Comparison of ENCODE assay signal across 22 cellular contexts in the genomic region with DNA sequence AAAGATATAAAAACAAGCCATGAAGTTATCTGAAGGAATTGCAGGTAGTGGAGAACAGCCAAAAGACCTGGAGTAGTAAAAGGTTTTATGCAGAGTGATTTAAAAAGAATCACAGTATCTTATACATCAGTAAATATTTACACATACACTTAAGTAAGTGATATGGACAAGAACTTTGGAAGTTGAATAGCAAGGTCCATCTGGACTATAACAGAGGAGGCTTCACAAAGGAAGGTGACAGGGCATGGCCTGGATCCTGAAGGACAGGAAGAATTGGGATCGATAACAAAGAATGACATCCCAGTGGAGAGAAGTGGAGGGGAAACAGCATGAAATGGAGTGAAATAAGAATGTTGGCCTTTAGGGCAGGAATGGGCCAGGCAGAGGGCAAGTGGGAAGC. TPM values are rescaled to one million over a fixed set of nuclear protein-coding genes. Genes with fewer than 3 reads are reported as not detected.
DNase-seq lines count a peak whose midpoint lies in the region; FAIRE-seq and TF ChIP-seq lines count a peak whose summit lies in the region.
"Had no signal": no experiment of that assay in that cellular context is flagged by ENCODE, and none has a peak within 500 bp of the region (broad histone marks: within the 10 kb centered on the region; RNA-seq: fewer than 3 reads in every experiment).

No MANE protein-coding gene starts in this region.

- DNase-seq in DMS 273 (lab: John Stamatoyannopoulos, UW; ENCODE audit: unreplicated experiment) (peak; percentile 1), DMS 273 treated with DMSO at 0.1 percent for 48 hours (lab: John Stamatoyannopoulos, UW) (no peak), CD14-positive monocyte (ENCODE audit: low spot score) (no peak), ascending aorta (ENCODE audit: low spot score in 2 of 2) (no peak), small intestine (peak; percentile 48), dedifferentiated amniotic fluid mesenchymal stem cell (ENCODE audit: extremely low spot score) (no peak), LoVo (ENCODE audit: low spot score) (no peak)
- DNase-seq in stimulated activated naive CD4-positive, alpha-beta T cell (lab: John Stamatoyannopoulos, UW): no peak
- DNase-seq: 8988T; activated CD4-positive, alpha-beta T cell treated with anti-CD3 and anti-CD28 coated beads for 48 hours; CD4-positive, alpha-beta T cell; central memory CD4-positive, alpha-beta T cell; naive B cell; NCI-H146; NCI-H446 treated with DMSO at 0.1 percent for 48 hours; Right ventricle myocardium superior had no signal

- no peaks in the 10 kb centered on the region for H3K36me3 ChIP-seq in ascending aorta
- peaks cover 0 to 2% of the 10 kb centered on the region in 2 donors for H3K36me3 ChIP-seq in small intestine (ENCODE audit: control insufficient read depth in 2 of 2, insufficient read depth in 2 of 2, low read length in 2 of 2)

- intact Hi-C loops in CD14-positive monocyte (cut with micrococcal nuclease) (loop anchor here (5.0 to 10.0 kb wide), 2 partner anchors 48 to 279 kb away; a partner anchor contains a TSS), ascending aorta (cut with DNase I) (loop anchor here (5.0 kb wide), 1 partner anchor 279 kb away; a partner anchor contains a TSS)

- H3K27me3 Mint-ChIP-seq in CD14-positive monocyte (ENCODE audit: low read depth in 3 of 3): no peaks in the 10 kb centered on the region
- H3K27me3 Mint-ChIP-seq: activated naive CD8-positive, alpha-beta T cell; CD4-positive, alpha-beta T cell; naive B cell had no signal

- no peak for FAIRE-seq in small intestine (lab: Jason Lieb, UNC)
- FAIRE-seq: endometrium, frontal cortex had no signal

- peaks cover 38 to 51% of the 10 kb centered on the region in 2 donors for H3K36me3 Mint-ChIP-seq in CD14-positive monocyte
- H3K36me3 Mint-ChIP-seq: naive B cell had no signal

- no peaks in the 10 kb centered on the region for H3K27me3 ChIP-seq in ascending aorta
- H3K27me3 ChIP-seq in small intestine (ENCODE audit: control insufficient read depth in 2 of 2, insufficient read depth in 2 of 2, low read length in 2 of 2): no peaks in the 10 kb centered on the region

- H3K9me3 ChIP-seq in ascending aorta: no peaks in the 10 kb centered on the region
- H3K9me3 ChIP-seq in small intestine (ENCODE audit: control insufficient read depth, low read depth): no peaks in the 10 kb centered on the region

- H3K4me3 ChIP-seq in ascending aorta (no peak overlapping the region), small intestine (ENCODE audit: low read depth in 1 of 2, low read length in 2 of 2) (no peak overlapping the region)
- H3K4me3 ChIP-seq: GM23338 had no signal

- H3K27ac ChIP-seq in ascending aorta (peak overlapping the region; percentile 21 to 24), small intestine (ENCODE audit: low read depth in 1 of 2, low read length in 1 of 2) (peak overlapping the region in 1 of 2 donors; percentile 32)
- H3K27ac ChIP-seq: VCaP had no signal

- H3K4me3 Mint-ChIP-seq in CD14-positive monocyte: no peak overlapping the region
- H3K4me3 Mint-ChIP-seq: activated naive CD8-positive, alpha-beta T cell; CD4-positive, alpha-beta T cell; GM23338; naive B cell had no signal

- H3K9me3 Mint-ChIP-seq in CD14-positive monocyte: peaks cover 0 to 2% (median 0%) of the 10 kb centered on the region in 7 donors
- H3K9me3 Mint-ChIP-seq: activated T-helper 2 cell treated with anti-CD3 and anti-CD28 coated beads, Interferon-gamma antibody, Interleukin-2, Interleukin-4, amounts not matched to agents 10 μg/mL and 5 μg/mL and 100 μg/mL, durations not matched to agents 14 hours and 24 hours and 36 hours; CD4-positive, alpha-beta T cell; GM23338; naive B cell had no signal

- peak overlapping the region; percentile 32 to 84 (median 68) for H3K27ac Mint-ChIP-seq in CD14-positive monocyte
- H3K27ac Mint-ChIP-seq: activated naive CD8-positive, alpha-beta T cell; activated T-helper 2 cell treated with anti-CD3 and anti-CD28 coated beads, Interferon-gamma antibody, Interleukin-2, Interleukin-4, amounts not matched to agents 10 μg/mL and 5 μg/mL and 100 μg/mL, durations not matched to agents 14 hours and 24 hours and 36 hours; CD4-positive, alpha-beta T cell; GM23338 had no signal

- peaks cover 75% of the 10 kb centered on the region for H3K4me1 Mint-ChIP-seq in CD14-positive monocyte

- TF ChIP-seq CTCF in CD14-positive monocyte (IDR thresholded peaks at IDR 0.05) (no peak), ascending aorta (IDR thresholded peaks at IDR 0.05) (no peak)

- H3K4me1 ChIP-seq in ascending aorta: peaks cover 2 to 16% of the 10 kb centered on the region in 2 donors
- H3K4me1 ChIP-seq in small intestine (ENCODE audit: control insufficient read depth in 2 of 2, insufficient read depth in 1 of 2, low read depth in 1 of 2, low read length in 1 of 2): peaks cover 2 to 12% of the 10 kb centered on the region in 2 donors

- 50 to 64% (median 52%) methylated on average over 1 of the region's 1 CpG for WGBS in small intestine, 3 donors

RNA-seq across cellular contexts. Expression of a gene that starts 46.2 kb away (rescaled TPM):
- 10 to 100 TPM; 22.6 to 47.1 TPM for polyA plus RNA-seq in CD14-positive monocyte
- 14.8 TPM for total RNA-seq in ascending aorta
- polyA plus RNA-seq in small intestine: 1 to 10 TPM; 3.0 to 5.4 (median 3.9) TPM

Comparison
In these comparisons a context has a peak if more than half of its experiments do, and no peak if none do; other contexts are left out.
1. DNase-seq: peak in DMS 273 (single experiment) and small intestine (single experiment); none in DMS 273 treated with DMSO at 0.1 percent for 48 hours (single experiment), CD14-positive monocyte (single experiment), ascending aorta (0 of 2), dedifferentiated amniotic fluid mesenchymal stem cell (single experiment), LoVo (single experiment) and stimulated activated naive CD4-positive, alpha-beta T cell (0 of 6).